Comparison of ENCODE assay signal across 9 cellular contexts in genomic region chr2:59301466-59302402, GRCh38.
DNase-seq lines count a peak whose midpoint lies in the region; ATAC-seq and TF ChIP-seq lines count a peak whose summit lies in the region.
"Had no signal": no experiment of that assay in that cellular context is flagged by ENCODE, and none has a peak within 500 bp of the region (broad histone marks: within the 10 kb centered on the region; RNA-seq: fewer than 3 reads in every experiment).

No MANE protein-coding gene starts in this region.

- H3K4me1 ChIP-seq in right cardiac atrium (ENCODE audit: control insufficient read depth, insufficient read depth, low read length): no peaks in the 10 kb centered on the region

- TF ChIP-seq CTCF in AG10803 (conservative IDR thresholded peaks at IDR 0.05; ENCODE audit: low read length) (peak; percentile 67), GM13976 (IDR thresholded peaks at IDR 0.05; ENCODE audit: borderline replicate concordance, control extremely low read depth, extremely low read depth, insufficient read depth, missing control alignments) (peak; percentile 37), retinal pigment epithelial cell (conservative IDR thresholded peaks at IDR 0.05; ENCODE audit: low read depth, low read length) (peak; percentile 64)

- H3K27ac ChIP-seq in right cardiac atrium (ENCODE audit: low read length): no peak overlapping the region

- no peaks in the 10 kb centered on the region for H3K27me3 ChIP-seq in right cardiac atrium (ENCODE audit: control insufficient read depth, insufficient read depth)

- H3K9me3 ChIP-seq in right cardiac atrium (ENCODE audit: control insufficient read depth, low read length): no peaks in the 10 kb centered on the region

- in situ Hi-C loops in GM13976 (cut with MboI; ENCODE audit: low sequenced_read_pairs, unreplicated experiment): loop anchor here (25.0 kb wide), 1 partner anchor 1261 kb away; the partner anchor contains the start of gene BCL11A

- peak; percentile 64 for ATAC-seq in HG02981 (IDR thresholded peaks at IDR 0.05; ENCODE audit: unreplicated experiment)
- ATAC-seq in right cardiac atrium: peak; percentile 77 to 78
- no peak for ATAC-seq in GM19397 (IDR thresholded peaks at IDR 0.05; ENCODE audit: unreplicated experiment)

- intact Hi-C loops in right cardiac atrium (cut with DNase I): loop anchor here (5.0 to 10.0 kb wide), 3 partner anchors 1261 to 1273 kb away; no protein-coding TSS in a partner anchor

- DNase-seq in AG10803 (ENCODE audit: low read depth): peak; percentile 80
- peak; percentile 3 for DNase-seq in GM13976 (ENCODE audit: low spot score)
- DNase-seq in NCI-H2227 (lab: John Stamatoyannopoulos, UW; ENCODE audit: unreplicated experiment): peak; percentile 61
- DNase-seq in amniotic stem cell (lab: John Stamatoyannopoulos, UW): peak; percentile 35
- DNase-seq in right cardiac atrium: peak; percentile 13 to 21 (median 19)
- peak; percentile 49 for DNase-seq in retinal pigment epithelial cell (ENCODE audit: low read depth)
- DNase-seq: natural killer cell had no signal

- WGBS in right cardiac atrium: 30% methylated on average over 14 of the region's 14 CpGs

- H3K4me3 ChIP-seq in AG10803 (ENCODE audit: low read length) (no peak overlapping the region), right cardiac atrium (ENCODE audit: low read length) (no peak overlapping the region), retinal pigment epithelial cell (ENCODE audit: low read length) (no peak overlapping the region)

Comparison
In these comparisons a context has a peak if more than half of its experiments do, and no peak if none do; other contexts are left out.
1. DNase-seq: peak in every context shown above with its lines; median percentile 80 in AG10803; 61 in NCI-H2227; 49 in retinal pigment epithelial cell; 35 in amniotic stem cell; 19 in right cardiac atrium; 3 in GM13976.